1 cellular context compared by ENCODE assay signal in the genomic region with DNA sequence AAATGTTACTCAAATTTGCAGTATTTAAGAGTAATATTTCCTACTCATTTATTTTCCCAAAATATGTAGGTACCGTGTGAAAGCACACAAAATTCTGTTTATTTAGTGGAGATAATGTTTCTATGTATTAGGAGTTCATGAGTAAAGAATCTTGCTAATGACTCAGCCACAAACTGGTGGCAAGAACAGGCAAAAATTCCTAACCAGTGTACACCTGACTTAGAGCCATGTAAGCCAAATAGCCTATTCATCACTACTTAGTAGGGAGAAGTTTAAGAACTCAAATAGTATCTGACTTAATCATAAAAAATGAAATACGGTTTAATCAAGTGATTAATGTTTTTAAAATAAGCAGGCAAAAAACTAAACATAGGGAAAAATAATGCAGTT.
TF ChIP-seq lines count a peak whose summit lies in the region.

No MANE protein-coding gene starts in this region.

TF ChIP-seq in HCT116, 20 proteins besides CTCF, POLR2A, EP300 and RAD21 (continued from another document):
- TF ChIP-seq REST (IDR thresholded peaks at IDR 0.05; ENCODE audit: low read depth) (no peak), CBX3 (IDR thresholded peaks at IDR 0.05; ENCODE audit: low read depth) (no peak), FOSL1 (IDR thresholded peaks at IDR 0.05; ENCODE audit: low read depth) (no peak), ELF1 (IDR thresholded peaks at IDR 0.05; ENCODE audit: borderline replicate concordance, low read depth) (no peak)
